ENCODE assay signal across 1 cellular context in genomic region chr13:112074139-112074710, GRCh38.
TF ChIP-seq lines count a peak whose summit lies in the region.

No MANE protein-coding gene starts in this region.

TF ChIP-seq in GM23338, 12 proteins besides CTCF, POLR2A, EP300 and RAD21 (continued from another document):
- TF ChIP-seq, protein P1, sequence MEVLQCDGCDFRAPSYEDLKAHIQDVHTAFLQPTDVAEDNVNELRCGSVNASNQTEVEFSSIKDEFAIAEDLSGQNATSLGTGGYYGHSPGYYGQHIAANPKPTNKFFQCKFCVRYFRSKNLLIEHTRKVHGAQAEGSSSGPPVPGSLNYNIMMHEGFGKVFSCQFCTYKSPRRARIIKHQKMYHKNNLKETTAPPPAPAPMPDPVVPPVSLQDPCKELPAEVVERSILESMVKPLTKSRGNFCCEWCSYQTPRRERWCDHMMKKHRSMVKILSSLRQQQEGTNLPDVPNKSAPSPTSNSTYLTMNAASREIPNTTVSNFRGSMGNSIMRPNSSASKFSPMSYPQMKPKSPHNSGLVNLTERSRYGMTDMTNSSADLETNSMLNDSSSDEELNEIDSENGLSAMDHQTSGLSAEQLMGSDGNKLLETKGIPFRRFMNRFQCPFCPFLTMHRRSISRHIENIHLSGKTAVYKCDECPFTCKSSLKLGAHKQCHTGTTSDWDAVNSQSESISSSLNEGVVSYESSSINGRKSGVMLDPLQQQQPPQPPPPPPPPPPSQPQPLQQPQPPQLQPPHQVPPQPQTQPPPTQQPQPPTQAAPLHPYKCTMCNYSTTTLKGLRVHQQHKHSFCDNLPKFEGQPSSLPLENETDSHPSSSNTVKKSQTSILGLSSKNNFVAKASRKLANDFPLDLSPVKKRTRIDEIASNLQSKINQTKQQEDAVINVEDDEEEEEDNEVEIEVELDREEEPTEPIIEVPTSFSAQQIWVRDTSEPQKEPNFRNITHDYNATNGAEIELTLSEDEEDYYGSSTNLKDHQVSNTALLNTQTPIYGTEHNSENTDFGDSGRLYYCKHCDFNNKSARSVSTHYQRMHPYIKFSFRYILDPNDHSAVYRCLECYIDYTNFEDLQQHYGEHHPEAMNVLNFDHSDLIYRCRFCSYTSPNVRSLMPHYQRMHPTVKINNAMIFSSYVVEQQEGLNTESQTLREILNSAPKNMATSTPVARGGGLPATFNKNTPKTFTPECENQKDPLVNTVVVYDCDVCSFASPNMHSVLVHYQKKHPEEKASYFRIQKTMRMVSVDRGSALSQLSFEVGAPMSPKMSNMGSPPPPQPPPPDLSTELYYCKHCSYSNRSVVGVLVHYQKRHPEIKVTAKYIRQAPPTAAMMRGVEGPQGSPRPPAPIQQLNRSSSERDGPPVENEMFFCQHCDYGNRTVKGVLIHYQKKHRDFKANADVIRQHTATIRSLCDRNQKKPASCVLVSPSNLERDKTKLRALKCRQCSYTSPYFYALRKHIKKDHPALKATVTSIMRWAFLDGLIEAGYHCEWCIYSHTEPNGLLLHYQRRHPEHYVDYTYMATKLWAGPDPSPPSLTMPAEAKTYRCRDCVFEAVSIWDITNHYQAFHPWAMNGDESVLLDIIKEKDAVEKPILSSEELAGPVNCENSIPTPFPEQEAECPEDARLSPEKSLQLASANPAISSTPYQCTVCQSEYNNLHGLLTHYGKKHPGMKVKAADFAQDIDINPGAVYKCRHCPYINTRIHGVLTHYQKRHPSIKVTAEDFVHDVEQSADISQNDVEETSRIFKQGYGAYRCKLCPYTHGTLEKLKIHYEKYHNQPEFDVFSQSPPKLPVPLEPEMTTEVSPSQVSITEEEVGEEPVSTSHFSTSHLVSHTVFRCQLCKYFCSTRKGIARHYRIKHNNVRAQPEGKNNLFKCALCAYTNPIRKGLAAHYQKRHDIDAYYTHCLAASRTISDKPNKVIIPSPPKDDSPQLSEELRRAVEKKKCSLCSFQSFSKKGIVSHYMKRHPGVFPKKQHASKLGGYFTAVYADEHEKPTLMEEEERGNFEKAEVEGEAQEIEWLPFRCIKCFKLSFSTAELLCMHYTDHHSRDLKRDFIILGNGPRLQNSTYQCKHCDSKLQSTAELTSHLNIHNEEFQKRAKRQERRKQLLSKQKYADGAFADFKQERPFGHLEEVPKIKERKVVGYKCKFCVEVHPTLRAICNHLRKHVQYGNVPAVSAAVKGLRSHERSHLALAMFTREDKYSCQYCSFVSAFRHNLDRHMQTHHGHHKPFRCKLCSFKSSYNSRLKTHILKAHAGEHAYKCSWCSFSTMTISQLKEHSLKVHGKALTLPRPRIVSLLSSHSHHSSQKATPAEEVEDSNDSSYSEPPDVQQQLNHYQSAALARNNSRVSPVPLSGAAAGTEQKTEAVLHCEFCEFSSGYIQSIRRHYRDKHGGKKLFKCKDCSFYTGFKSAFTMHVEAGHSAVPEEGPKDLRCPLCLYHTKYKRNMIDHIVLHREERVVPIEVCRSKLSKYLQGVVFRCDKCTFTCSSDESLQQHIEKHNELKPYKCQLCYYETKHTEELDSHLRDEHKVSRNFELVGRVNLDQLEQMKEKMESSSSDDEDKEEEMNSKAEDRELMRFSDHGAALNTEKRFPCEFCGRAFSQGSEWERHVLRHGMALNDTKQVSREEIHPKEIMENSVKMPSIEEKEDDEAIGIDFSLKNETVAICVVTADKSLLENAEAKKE (CRISPR knock-in tag; IDR thresholded peaks at IDR 0.05): no peak
- TF ChIP-seq STAT1 (IDR thresholded peaks at IDR 0.05; ENCODE audit: unreplicated experiment) (no peak), NANOG (IDR thresholded peaks at IDR 0.05; ENCODE audit: borderline replicate concordance) (no peak), EZH2 (IDR thresholded peaks at IDR 0.05; ENCODE audit: low read depth, unreplicated experiment) (peak; percentile 63), JUNB (IDR thresholded peaks at IDR 0.05; ENCODE audit: unreplicated experiment) (no peak)
